ENCODE assay signal across 16 cellular contexts in genomic region chr19:53989600-53990533, GRCh38. TPM values are rescaled to one million over a fixed set of nuclear protein-coding genes. Genes with fewer than 3 reads are reported as not detected.
A peak's percentile ranks its signal among the peaks of the same experiment; 100 is the strongest.
DNase-seq lines count a peak whose midpoint lies in the region; ATAC-seq, FAIRE-seq and TF ChIP-seq lines count a peak whose summit lies in the region.
"Had no signal": no experiment of that assay in that cellular context is flagged by ENCODE, and none has a peak within 500 bp of the region (broad histone marks: within the 10 kb centered on the region; RNA-seq: fewer than 3 reads in every experiment).

No MANE protein-coding gene starts in this region.

- no peak for FAIRE-seq in H54 (lab: Jason Lieb, UNC)

- H3K4me3 ChIP-seq in MG63 = no peak overlapping the region
- H3K4me3 ChIP-seq: ascending aorta, PC-9 had no signal

- H3K27me3 Mint-ChIP-seq in Calu3 (ENCODE audit: unreplicated experiment) (no peaks in the 10 kb centered on the region), nephron progenitor cell (ENCODE audit: low read depth, poor library complexity) (peaks cover 27% of the 10 kb centered on the region)

- ATAC-seq in GM18517 (IDR thresholded peaks at IDR 0.05; ENCODE audit: unreplicated experiment) = no peak

- peaks cover 41% of the 10 kb centered on the region for H3K36me3 Mint-ChIP-seq in Calu3 (ENCODE audit: insufficient read depth, unreplicated experiment)
- H3K36me3 Mint-ChIP-seq in nephron progenitor cell (ENCODE audit: low read depth) = no peaks in the 10 kb centered on the region

- H3K27me3 ChIP-seq in MG63 = no peaks in the 10 kb centered on the region

- no peaks in the 10 kb centered on the region for H3K9me3 Mint-ChIP-seq in Calu3 (ENCODE audit: low read depth, unreplicated experiment)
- H3K9me3 Mint-ChIP-seq in nephron progenitor cell = no peaks in the 10 kb centered on the region

- CTCF ChIA-PET in Calu3 (lab: Charles Lee) = interaction anchor here (0.8 to 1.3 kb wide), 4 partner anchors 9 to 40 kb away, joined by 3 to 5 read pairs (median 4); no protein-coding TSS in a partner anchor

- no peaks in the 10 kb centered on the region for H3K9me3 ChIP-seq in MG63
- H3K9me3 ChIP-seq: ascending aorta, BE2C had no signal

- no peaks in the 10 kb centered on the region for H3K36me3 ChIP-seq in MG63
- H3K36me3 ChIP-seq: ascending aorta, BE2C had no signal

- H3K4me1 Mint-ChIP-seq in Calu3 (ENCODE audit: low read depth, unreplicated experiment) = peaks cover 25% of the 10 kb centered on the region
- peaks cover 23% of the 10 kb centered on the region for H3K4me1 Mint-ChIP-seq in nephron progenitor cell

- no peak for TF ChIP-seq POLR2A in H54 (IDR thresholded peaks at IDR 0.05; ENCODE audit: low read depth, low read length)

- TF ChIP-seq CTCF in Calu3 (IDR thresholded peaks at IDR 0.05; ENCODE audit: unreplicated experiment) (no peak), nephron progenitor cell (IDR thresholded peaks at IDR 0.05) (no peak)

- H3K4me3 Mint-ChIP-seq in Calu3 (ENCODE audit: low read depth, unreplicated experiment) (peak overlapping the region; percentile 51), nephron progenitor cell (peak overlapping the region; percentile 44)

- BruUV-seq in Calu3 (replicated peaks; lab: Mats Ljungman, UMichigan) = no TSS peak

- intact Hi-C loops in Calu3 (cut with micrococcal nuclease; ENCODE audit: unreplicated experiment) = loop anchor here (2.0 to 10.0 kb wide), 3 partner anchors 33 to 147 kb away; partner anchors contain the start of genes PRPF31 and TFPT
- intact Hi-C loops in posterior cingulate gyrus (cut with DNase I) = loop anchor here (10.0 kb wide), 1 partner anchor 115 kb away; the partner anchor contains the start of genes NDUFA3 and OSCAR

- H3K27ac Mint-ChIP-seq in Calu3 (ENCODE audit: unreplicated experiment) (no peak overlapping the region), nephron progenitor cell (peak overlapping the region; percentile 64)
- H3K27ac Mint-ChIP-seq: naive B cell had no signal

- DNase-seq in Calu3 (peak; percentile 88), MG63 (peak; percentile 77), cerebellum (ENCODE audit: low spot score) (peak; percentile 64), nephron progenitor cell (no peak), mesenteric fat pad (ENCODE audit: low spot score) (no peak), posterior cingulate gyrus (no peak), H54 (ENCODE audit: insufficient read length, low spot score) (no peak)
- DNase-seq: BE2C, naive B cell, NCI-H2029, NCI-H510A treated with DMSO at 0.1 percent for 48 hours, PC-9, SW 1271 had no signal

RNA-seq across cellular contexts. Expression of gene CACNG6, which starts 1.6 kb away (rescaled TPM):
- total RNA-seq in Calu3 (2022) = 137 and 144 TPM in 2 replicates
- 0.43 TPM in 1 of 2 replicates, not detected in the other for total RNA-seq in MG63 (2014; rRNA removed; shearing (Covaris generic); ENCODE audit: low replicate concordance)
- total RNA-seq in cerebellum = not detected
- not detected for total RNA-seq in mesenteric fat pad
- total RNA-seq: ascending aorta, HT1080 had no signal

RNA-seq across cellular contexts. Expression of gene CACNG8, which starts 27.1 kb away (rescaled TPM):
- 13.4 and 19.0 TPM in 2 replicates for total RNA-seq in Calu3 (2022)
- 0.05 TPM in 1 of 2 replicates, not detected in the other for total RNA-seq in MG63 (2014; rRNA removed; shearing (Covaris generic); ENCODE audit: low replicate concordance)
- 4.2 TPM for total RNA-seq in cerebellum
- total RNA-seq in mesenteric fat pad = not detected

Comparison
In these comparisons a context has a peak if more than half of its experiments do, and no peak if none do; other contexts are left out.
1. DNase-seq: peak in Calu3 (single experiment), MG63 (single experiment) and cerebellum (single experiment); none in nephron progenitor cell (single experiment), mesenteric fat pad (single experiment), posterior cingulate gyrus (0 of 10) and H54 (single experiment).
2. RNA of gene CACNG6, which starts 1.6 kb away (total RNA-seq): 137 to 144 TPM in Calu3; 0.43 TPM in MG63, not detected in cerebellum (single experiment) and not detected in mesenteric fat pad (single experiment); every median in the first group is over 10 times any median in the second.